16 cellular contexts compared by ENCODE assay signal in the genomic region with DNA sequence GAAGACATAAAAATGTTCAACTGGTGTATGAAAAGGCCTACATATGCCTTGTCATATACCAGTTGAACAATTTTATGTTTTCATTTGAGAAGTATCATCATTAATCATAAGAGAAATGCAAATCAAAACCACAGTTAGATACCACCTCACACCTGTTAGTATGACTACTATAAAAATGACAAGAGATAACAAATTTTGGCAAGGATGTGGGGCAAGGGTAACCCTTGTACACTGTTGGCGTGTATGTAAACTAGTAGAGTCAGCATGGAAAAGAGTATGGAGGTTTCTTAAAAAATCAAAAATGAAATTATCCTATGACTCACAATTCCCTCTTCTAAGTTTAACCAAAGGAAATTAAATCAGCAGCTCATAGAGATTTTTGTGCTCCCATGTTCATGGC.
DNase-seq lines count a peak whose midpoint lies in the region; ATAC-seq, FAIRE-seq and TF ChIP-seq lines count a peak whose summit lies in the region.
"Had no signal": no experiment of that assay in that cellular context is flagged by ENCODE, and none has a peak within 500 bp of the region (broad histone marks: within the 10 kb centered on the region; RNA-seq: fewer than 3 reads in every experiment).

No MANE protein-coding gene starts in this region.

- no peaks in the 10 kb centered on the region for H3F3A ChIP-seq in SK-N-SH (replicated peaks; ENCODE audit: insufficient read depth)

- 15% methylated on average over 1 of the region's 1 CpG for WGBS in SK-N-SH (ENCODE audit: low lambda C conversion rate)

- no peaks in the 10 kb centered on the region for H3K9me2 ChIP-seq in SK-N-SH

- no peaks in the 10 kb centered on the region for H3K4me1 ChIP-seq in SK-N-SH (ENCODE audit: control insufficient read depth in 1 of 2, insufficient read depth in 2 of 2, low read depth in 1 of 2, low read length in 1 of 2)
- H3K4me1 ChIP-seq: BE2C had no signal

- no peak for DNase-seq in activated T-cell treated with anti-CD3 and anti-CD28 coated beads, Interleukin-2, amount 50 U/mL, for 72 hours
- no peak for DNase-seq in activated T-cell treated with anti-CD3 and anti-CD28 coated beads for 4 hours
- no peak for DNase-seq in D721Med (ENCODE audit: insufficient read length, low spot score)
- no peak for DNase-seq in GM12891 (ENCODE audit: insufficient read length, low spot score)
- peak; percentile 5 for DNase-seq in dedifferentiated amniotic fluid mesenchymal stem cell (ENCODE audit: extremely low spot score)
- DNase-seq in T-helper 2 cell treated with Interferon-gamma antibody and Interleukin-4, amounts not matched to agents 5 μg/mL and 100 μg/mL, for 36 hours (ENCODE audit: low spot score), result no peak
- no peak for DNase-seq in SK-N-SH
- DNase-seq: ACHN; BE2C; C1 segment of cervical spinal cord; CD4-positive, CD25-positive, alpha-beta regulatory T cell; CD8-positive, alpha-beta memory T cell; COR-L47; H9 had no signal

- H2AFZ ChIP-seq in SK-N-SH (ENCODE audit: low read depth), result no peak overlapping the region

- peaks cover 0 to 3% of the 10 kb centered on the region in 2 donors for H3K9me3 Mint-ChIP-seq in activated T-cell treated with anti-CD3 and anti-CD28 coated beads, Interleukin-2, amount 50 U/mL, for 72 hours
- no peaks in the 10 kb centered on the region for H3K9me3 Mint-ChIP-seq in T-helper 2 cell treated with Interferon-gamma antibody and Interleukin-4, amounts not matched to agents 5 μg/mL and 100 μg/mL, for 36 hours

- no peaks in the 10 kb centered on the region for H3K79me2 ChIP-seq in SK-N-SH (ENCODE audit: insufficient read depth)

- H3K4me1 Mint-ChIP-seq in activated T-cell treated with anti-CD3 and anti-CD28 coated beads, Interleukin-2, amount 50 U/mL, for 72 hours (ENCODE audit: low read depth), result peaks cover 11% of the 10 kb centered on the region
- no peaks in the 10 kb centered on the region for H3K4me1 Mint-ChIP-seq in T-helper 2 cell treated with Interferon-gamma antibody and Interleukin-4, amounts not matched to agents 5 μg/mL and 100 μg/mL, for 36 hours (ENCODE audit: low read depth)
- H3K4me1 Mint-ChIP-seq: CD4-positive, CD25-positive, alpha-beta regulatory T cell; CD8-positive, alpha-beta memory T cell; H9 had no signal

- no peak overlapping the region for H3K4me3 ChIP-seq in SK-N-SH (ENCODE audit: low read depth in 2 of 2, low read length in 1 of 2)

- TF ChIP-seq POLR2A in GM12891 (IDR thresholded peaks at IDR 0.05; ENCODE audit: low read depth, low read length), result no peak

- H3K4me3 Mint-ChIP-seq in activated T-cell treated with anti-CD3 and anti-CD28 coated beads, Interleukin-2, amount 50 U/mL, for 72 hours, result no peak overlapping the region
- H3K4me3 Mint-ChIP-seq in T-helper 2 cell treated with Interferon-gamma antibody and Interleukin-4, amounts not matched to agents 5 μg/mL and 100 μg/mL, for 36 hours, result no peak overlapping the region
- H3K4me3 Mint-ChIP-seq: CD4-positive, CD25-positive, alpha-beta regulatory T cell; H9 had no signal

- no peak for TF ChIP-seq EP300 in SK-N-SH (IDR thresholded peaks at IDR 0.05; ENCODE audit: borderline replicate concordance in 1 of 2, low read depth in 1 of 2, low read length in 1 of 2)

- H3K4me2 ChIP-seq in SK-N-SH, result no peak overlapping the region

- no peak for TF ChIP-seq CTCF in D721Med (IDR thresholded peaks at IDR 0.05; ENCODE audit: insufficient read depth, missing control alignments)
- no peak for TF ChIP-seq CTCF in SK-N-SH (IDR thresholded peaks at IDR 0.05)

- H3K27ac ChIP-seq in SK-N-SH (ENCODE audit: low read depth in 2 of 2, low read length in 1 of 2), result no peak overlapping the region

- H3K9ac ChIP-seq in SK-N-SH, result no peak overlapping the region

- peak overlapping the region; percentile 26 for H3K27ac Mint-ChIP-seq in activated T-cell treated with anti-CD3 and anti-CD28 coated beads, Interleukin-2, amount 50 U/mL, for 72 hours
- H3K27ac Mint-ChIP-seq in T-helper 2 cell treated with Interferon-gamma antibody and Interleukin-4, amounts not matched to agents 5 μg/mL and 100 μg/mL, for 36 hours, result no peak overlapping the region
- H3K27ac Mint-ChIP-seq: CD4-positive, CD25-positive, alpha-beta regulatory T cell; CD8-positive, alpha-beta memory T cell; H9 had no signal

- no peaks in the 10 kb centered on the region for H3K27me3 Mint-ChIP-seq in activated T-cell treated with anti-CD3 and anti-CD28 coated beads, Interleukin-2, amount 50 U/mL, for 72 hours (ENCODE audit: low read depth)
- no peaks in the 10 kb centered on the region for H3K27me3 Mint-ChIP-seq in T-helper 2 cell treated with Interferon-gamma antibody and Interleukin-4, amounts not matched to agents 5 μg/mL and 100 μg/mL, for 36 hours (ENCODE audit: low read depth)
- H3K27me3 Mint-ChIP-seq: CD4-positive, CD25-positive, alpha-beta regulatory T cell had no signal

- peak; percentile 66 to 89 for ATAC-seq in activated T-cell treated with anti-CD3 and anti-CD28 coated beads, Interleukin-2, amount 50 U/mL, for 72 hours (replicated peaks in 1 of 2)
- no peak for ATAC-seq in GM21723 (IDR thresholded peaks at IDR 0.05; ENCODE audit: unreplicated experiment)

- POLR2A ChIA-PET in SK-N-SH (lab: Yijun Ruan, JAX), result no interaction called here

- H3K36me3 Mint-ChIP-seq in activated T-cell treated with anti-CD3 and anti-CD28 coated beads, Interleukin-2, amount 50 U/mL, for 72 hours (ENCODE audit: insufficient read depth in 2 of 2), result peaks cover 0 to 3% of the 10 kb centered on the region in 2 donors
- H3K36me3 Mint-ChIP-seq in T-helper 2 cell treated with Interferon-gamma antibody and Interleukin-4, amounts not matched to agents 5 μg/mL and 100 μg/mL, for 36 hours (ENCODE audit: low read depth), result no peaks in the 10 kb centered on the region

- H3K9me3 ChIP-seq in SK-N-SH, result no peaks in the 10 kb centered on the region
- H3K9me3 ChIP-seq: BE2C had no signal

- no peaks in the 10 kb centered on the region for H4K20me1 ChIP-seq in SK-N-SH (ENCODE audit: insufficient read depth)

- TF ChIP-seq RAD21 in SK-N-SH (IDR thresholded peaks at IDR 0.05; ENCODE audit: low read length), result no peak

- H3K27me3 ChIP-seq in SK-N-SH (ENCODE audit: insufficient read depth), result no peaks in the 10 kb centered on the region
- H3K27me3 ChIP-seq: BE2C had no signal

- CTCF ChIA-PET in SK-N-SH (lab: Yijun Ruan, JAX), result no interaction called here

- no peaks in the 10 kb centered on the region for H3K36me3 ChIP-seq in SK-N-SH (replicated peaks in 1 of 2; ENCODE audit: control insufficient read depth in 1 of 2, insufficient read depth in 2 of 2, low read length in 1 of 2)
- H3K36me3 ChIP-seq: BE2C had no signal

- FAIRE-seq in D721Med (lab: Jason Lieb, UNC) (peak; percentile 44), GM12891 (lab: Jason Lieb, UNC) (peak; percentile 13)
- FAIRE-seq: H1 had no signal

TF ChIP-seq in GM12891, 5 proteins besides CTCF, POLR2A, EP300 and RAD21:
- TF ChIP-seq POLR2AphosphoS5 (IDR thresholded peaks at IDR 0.05; ENCODE audit: low read depth, low read length), result no peak
- TF ChIP-seq POU2F2 (IDR thresholded peaks at IDR 0.05; ENCODE audit: low read depth, low read length), result no peak
- no peak for TF ChIP-seq SPI1 (IDR thresholded peaks at IDR 0.05; ENCODE audit: low read depth, low read length)
- TF ChIP-seq TAF1 (IDR thresholded peaks at IDR 0.05; ENCODE audit: low read depth, low read length), result no peak
- no peak for TF ChIP-seq PAX5 (IDR thresholded peaks at IDR 0.05; ENCODE audit: insufficient read depth, low read length, severe bottlenecking)

TF ChIP-seq in SK-N-SH, 30 proteins besides CTCF, POLR2A, EP300 and RAD21:
- no peak for TF ChIP-seq RFX5 (IDR thresholded peaks at IDR 0.05; ENCODE audit: low read length)
